12 cellular contexts compared by ENCODE assay signal in the genomic region with DNA sequence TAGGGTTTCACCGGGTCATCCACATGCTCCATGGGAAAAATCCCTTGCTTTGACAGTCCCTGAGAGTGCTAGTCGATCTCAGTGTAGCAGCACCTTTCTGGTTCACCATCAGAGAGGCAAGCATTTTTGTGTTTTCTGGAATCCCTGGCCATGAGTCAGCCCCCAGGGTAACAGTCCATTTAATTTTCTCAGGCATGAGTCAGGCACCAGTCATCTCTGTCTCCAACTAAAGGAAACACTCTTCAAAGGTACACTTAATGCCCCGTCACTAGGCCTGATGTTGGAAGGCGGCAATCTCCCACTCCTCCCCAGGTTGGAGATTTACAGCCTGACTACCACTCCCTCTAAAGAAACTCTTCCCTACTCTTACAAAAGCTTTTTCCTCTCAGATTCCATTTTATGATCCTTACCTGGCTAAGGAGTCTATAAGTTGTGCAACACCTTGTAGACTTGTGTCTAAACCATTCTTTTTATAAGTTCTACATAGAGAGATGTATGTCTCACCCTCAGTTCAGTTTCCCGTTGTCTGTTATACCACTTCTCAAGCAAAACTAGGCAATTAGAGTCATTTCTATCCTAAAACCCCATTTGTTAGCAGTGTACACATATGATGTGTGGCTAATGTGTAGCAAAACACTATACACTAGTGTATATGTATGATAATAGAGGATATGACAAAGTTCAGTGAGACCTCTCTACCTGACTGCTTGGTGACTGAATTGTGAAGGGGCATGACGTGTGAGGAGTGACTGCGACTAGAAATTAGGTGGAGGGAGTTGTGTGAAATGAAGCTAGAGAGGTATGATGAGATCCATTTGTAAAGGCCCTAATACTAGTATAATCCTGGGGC. TPM values are rescaled to one million over a fixed set of nuclear protein-coding genes. Genes with fewer than 3 reads are reported as not detected.
DNase-seq lines count a peak whose midpoint lies in the region; ATAC-seq and TF ChIP-seq lines count a peak whose summit lies in the region.
"Had no signal": no experiment of that assay in that cellular context is flagged by ENCODE, and none has a peak within 500 bp of the region (broad histone marks: within the 10 kb centered on the region; RNA-seq: fewer than 3 reads in every experiment).

No MANE protein-coding gene starts in this region.

- H3K27ac Mint-ChIP-seq in activated naive CD8-positive, alpha-beta T cell treated with anti-CD3 and anti-CD28 coated beads, Interleukin-2, amount 50 U/mL, for 24 hours, result no peak overlapping the region
- no peak overlapping the region for H3K27ac Mint-ChIP-seq in activated naive CD8-positive, alpha-beta T cell treated with anti-CD3 and anti-CD28 coated beads for 36 hours
- H3K27ac Mint-ChIP-seq: stimulated activated memory B cell treated with anti-CD40 and anti-IgM and Interleukin-4, amounts not matched to agents 10 μg/mL and 1 μg/mL and 100 μg/mL, for 72 hours had no signal

- no peaks in the 10 kb centered on the region for H3K9me3 ChIP-seq in SJSA1 (replicated peaks)

- H3K9me3 Mint-ChIP-seq in activated naive CD8-positive, alpha-beta T cell treated with anti-CD3 and anti-CD28 coated beads, Interleukin-2, amount 50 U/mL, for 24 hours, result peaks cover 39% of the 10 kb centered on the region
- peaks cover 31% of the 10 kb centered on the region for H3K9me3 Mint-ChIP-seq in activated naive CD8-positive, alpha-beta T cell treated with anti-CD3 and anti-CD28 coated beads for 36 hours

- TF ChIP-seq CTCF in fibroblast of mammary gland (conservative IDR thresholded peaks at IDR 0.05; ENCODE audit: control insufficient read depth, insufficient read depth, low read depth, low read length), result no peak

- peak; percentile 78 for ATAC-seq in activated naive CD8-positive, alpha-beta T cell treated with anti-CD3 and anti-CD28 coated beads, Interleukin-2, amount 50 U/mL, for 24 hours
- ATAC-seq: stimulated activated memory B cell treated with anti-CD40 and anti-IgM and Interleukin-4, amounts not matched to agents 10 μg/mL and 1 μg/mL and 100 μg/mL, for 72 hours had no signal

- DNase-seq in activated naive CD8-positive, alpha-beta T cell treated with anti-CD3 and anti-CD28 coated beads, Interleukin-2, amount 50 U/mL, for 24 hours, result no peak
- no peak for DNase-seq in activated naive CD8-positive, alpha-beta T cell treated with anti-CD3 and anti-CD28 coated beads for 36 hours
- DNase-seq in SJSA1 (ENCODE audit: low read depth in 1 of 2, low spot score in 2 of 2) (peak; percentile 76 to 81), fibroblast of mammary gland (ENCODE audit: low read depth) (peak; percentile 90), stromal cell of bone marrow (ENCODE audit: low read depth) (peak; percentile 72), NCI-H510A treated with DMSO at 0.1 percent for 48 hours (lab: John Stamatoyannopoulos, UW) (no peak), NCI-H2196 treated with DMSO at 0.1 percent for 48 hours (lab: John Stamatoyannopoulos, UW; ENCODE audit: unreplicated experiment) (no peak), NCI-H446 (lab: John Stamatoyannopoulos, UW) (no peak)
- DNase-seq: C1 segment of cervical spinal cord, NCI-H2227 treated with DMSO at 0.1 percent for 48 hours, small intestine had no signal

- no peaks in the 10 kb centered on the region for H3K27me3 ChIP-seq in SJSA1 (replicated peaks)

- peak overlapping the region; percentile 63 for H3K27ac ChIP-seq in SJSA1

- H3K27me3 Mint-ChIP-seq in activated naive CD8-positive, alpha-beta T cell treated with anti-CD3 and anti-CD28 coated beads, Interleukin-2, amount 50 U/mL, for 24 hours, result peaks cover 2% of the 10 kb centered on the region
- H3K27me3 Mint-ChIP-seq in activated naive CD8-positive, alpha-beta T cell treated with anti-CD3 and anti-CD28 coated beads for 36 hours, result no peaks in the 10 kb centered on the region
- H3K27me3 Mint-ChIP-seq: stimulated activated memory B cell treated with anti-CD40 and anti-IgM and Interleukin-4, amounts not matched to agents 10 μg/mL and 1 μg/mL and 100 μg/mL, for 72 hours had no signal

- peaks cover 15% of the 10 kb centered on the region for H3K4me1 ChIP-seq in SJSA1 (replicated peaks)

- peaks cover 4% of the 10 kb centered on the region for H3K36me3 Mint-ChIP-seq in activated naive CD8-positive, alpha-beta T cell treated with anti-CD3 and anti-CD28 coated beads, Interleukin-2, amount 50 U/mL, for 24 hours (ENCODE audit: low read depth)
- peaks cover 5% of the 10 kb centered on the region for H3K36me3 Mint-ChIP-seq in activated naive CD8-positive, alpha-beta T cell treated with anti-CD3 and anti-CD28 coated beads for 36 hours

- H3K4me1 Mint-ChIP-seq in activated naive CD8-positive, alpha-beta T cell treated with anti-CD3 and anti-CD28 coated beads, Interleukin-2, amount 50 U/mL, for 24 hours, result peaks cover 7% of the 10 kb centered on the region
- no peaks in the 10 kb centered on the region for H3K4me1 Mint-ChIP-seq in activated naive CD8-positive, alpha-beta T cell treated with anti-CD3 and anti-CD28 coated beads for 36 hours

- H3K36me3 ChIP-seq in SJSA1, result no peaks in the 10 kb centered on the region

- no peak overlapping the region for H3K4me3 Mint-ChIP-seq in activated naive CD8-positive, alpha-beta T cell treated with anti-CD3 and anti-CD28 coated beads, Interleukin-2, amount 50 U/mL, for 24 hours
- H3K4me3 Mint-ChIP-seq in activated naive CD8-positive, alpha-beta T cell treated with anti-CD3 and anti-CD28 coated beads for 36 hours, result no peak overlapping the region
- H3K4me3 Mint-ChIP-seq: stimulated activated memory B cell treated with anti-CD40 and anti-IgM and Interleukin-4, amounts not matched to agents 10 μg/mL and 1 μg/mL and 100 μg/mL, for 72 hours had no signal

- H3K4me3 ChIP-seq in SJSA1, result no peak overlapping the region
- H3K4me3 ChIP-seq in fibroblast of mammary gland (ENCODE audit: control insufficient read depth, low read depth, low read length), result no peak overlapping the region

RNA-seq across cellular contexts. Expression of gene TMEM19, which starts 24.6 kb away (rescaled TPM):
- total RNA-seq in activated naive CD8-positive, alpha-beta T cell treated with anti-CD3 and anti-CD28 coated beads for 36 hours, result 10 to 100 TPM; 16.2 to 21.6 TPM
- total RNA-seq in SJSA1 (2014; rRNA removed; shearing (Covaris generic)), result 42.6 and 54.4 TPM in 2 replicates

RNA-seq across cellular contexts. Expression of gene RAB21, which starts 44.2 kb away (rescaled TPM):
- 10 to 100 TPM; 83.4 to 87.8 TPM for total RNA-seq in activated naive CD8-positive, alpha-beta T cell treated with anti-CD3 and anti-CD28 coated beads for 36 hours
- total RNA-seq in SJSA1 (2014; rRNA removed; shearing (Covaris generic)), result 19.2 and 56.8 TPM in 2 replicates

RNA-seq across cellular contexts. Expression of gene THAP2, which starts 46.4 kb away (rescaled TPM):
- total RNA-seq in activated naive CD8-positive, alpha-beta T cell treated with anti-CD3 and anti-CD28 coated beads for 36 hours, result 1 to 10 TPM; 7.5 to 7.6 TPM
- total RNA-seq in SJSA1 (2014; rRNA removed; shearing (Covaris generic)), result 0.56 and 4.5 TPM in 2 replicates

RNA-seq across cellular contexts. Expression of gene ZFC3H1, which starts 46.9 kb away (rescaled TPM):
- total RNA-seq in activated naive CD8-positive, alpha-beta T cell treated with anti-CD3 and anti-CD28 coated beads for 36 hours, result 10 to 100 TPM; 29.8 to 31.6 TPM
- total RNA-seq in SJSA1 (2014; rRNA removed; shearing (Covaris generic)), result 5.4 and 18.4 TPM in 2 replicates

Comparison
In these comparisons a context has a peak if more than half of its experiments do, and no peak if none do; other contexts are left out.
1. DNase-seq: peak in SJSA1 (2 of 2), fibroblast of mammary gland (single experiment) and stromal cell of bone marrow (single experiment); none in activated naive CD8-positive, alpha-beta T cell treated with anti-CD3 and anti-CD28 coated beads, Interleukin-2, amount 50 U/mL, for 24 hours (single experiment), activated naive CD8-positive, alpha-beta T cell treated with anti-CD3 and anti-CD28 coated beads for 36 hours (single experiment), NCI-H510A treated with DMSO at 0.1 percent for 48 hours (single experiment), NCI-H2196 treated with DMSO at 0.1 percent for 48 hours (single experiment) and NCI-H446 (0 of 2).